27 cellular contexts compared by ENCODE assay signal in genomic region chr15:53414167-53414566, GRCh38.
"Had no signal": no experiment of that assay in that cellular context is flagged by ENCODE, and none has a peak within 500 bp of the region (broad histone marks: within the 10 kb centered on the region; RNA-seq: fewer than 3 reads in every experiment).

No MANE protein-coding gene starts in this region.

- H3K4me1 Mint-ChIP-seq: activated CD4-positive, alpha-beta T cell treated with anti-CD3 and anti-CD28 coated beads, Interleukin-2, amount 10 ng/mL, durations not matched to agents 24 days and 14 days; activated naive CD4-positive, alpha-beta T cell treated with anti-CD3 and anti-CD28 coated beads, Interleukin-2, amount 50 U/mL, for 24 hours; activated naive CD8-positive, alpha-beta T cell treated with anti-CD3 and anti-CD28 coated beads, Interleukin-2, amount 10 ng/mL, durations not matched to agents 7 days and 5 days; activated T-helper 17 cell treated with anti-CD3 and anti-CD28 coated beads, Interleukin-2, amount 50 U/mL, for 72 hours had no signal

- H3K4me3 Mint-ChIP-seq: activated CD4-positive, alpha-beta T cell treated with anti-CD3 and anti-CD28 coated beads, Interleukin-2, amount 10 ng/mL, durations not matched to agents 24 days and 14 days; activated CD8-positive, alpha-beta T cell treated with anti-CD3 and anti-CD28 coated beads for 36 hours; activated naive CD4-positive, alpha-beta T cell treated with anti-CD3 and anti-CD28 coated beads, Interleukin-2, amount 50 U/mL, for 24 hours; activated naive CD8-positive, alpha-beta T cell treated with anti-CD3 and anti-CD28 coated beads, Interleukin-2, amount 10 ng/mL, durations not matched to agents 7 days and 5 days; activated T-cell treated with anti-CD3 and anti-CD28 coated beads, Interleukin-2, amount 50 U/mL, for 72 hours; activated T-helper 17 cell treated with anti-CD3 and anti-CD28 coated beads, Interleukin-2, amount 50 U/mL, for 72 hours had no signal

- H3K4me1 ChIP-seq: SJCRH30 had no signal

- H3K27me3 ChIP-seq: brain microvascular endothelial cell, SJCRH30 had no signal

- H3K9me3 ChIP-seq: SJCRH30 had no signal

- H3K27me3 Mint-ChIP-seq: activated CD4-positive, alpha-beta T cell treated with anti-CD3 and anti-CD28 coated beads, Interleukin-2, amount 10 ng/mL, durations not matched to agents 24 days and 14 days; activated naive CD8-positive, alpha-beta T cell treated with anti-CD3 and anti-CD28 coated beads, Interleukin-2, amount 10 ng/mL, durations not matched to agents 7 days and 5 days; activated T-helper 17 cell treated with anti-CD3 and anti-CD28 coated beads, Interleukin-2, amount 50 U/mL, for 72 hours had no signal

- H3K4me3 ChIP-seq: SJCRH30, SK-N-MC had no signal

- DNase-seq: activated CD4-positive, alpha-beta T cell treated with anti-CD3 and anti-CD28 coated beads, Interleukin-2, amount 10 ng/mL, durations not matched to agents 24 days and 14 days; activated CD4-positive, alpha-beta T cell treated with anti-CD3 and anti-CD28 coated beads, Interleukin-2, amount 50 U/mL, for 4 hours; activated CD8-positive, alpha-beta T cell treated with anti-CD3 and anti-CD28 coated beads for 36 hours; activated effector memory CD4-positive, alpha-beta T cell treated with anti-CD3 and anti-CD28 coated beads, Interleukin-2, amount 50 U/mL, for 16 hours; activated naive CD4-positive, alpha-beta T cell; activated naive CD8-positive, alpha-beta T cell treated with anti-CD3 and anti-CD28 coated beads, Interleukin-2, amount 10 ng/mL, durations not matched to agents 7 days and 5 days; activated T-cell treated with anti-CD3 and anti-CD28 coated beads, Interleukin-2, amount 50 U/mL, for 1 hour; activated T-cell treated with anti-CD3 and anti-CD28 coated beads, Interleukin-2, amount 50 U/mL, for 72 hours; anterior cingulate cortex; brain microvascular endothelial cell; central memory CD4-positive, alpha-beta T cell; Karpas-422; NCI-H1105; NCI-H1417 treated with DMSO at 0.1 percent for 48 hours; NCI-H187 treated with DMSO at 0.1 percent for 48 hours; NCI-H2081; NCI-H510A; NCI-H526; NCI-H774; SHP77; SJCRH30; T1000; WERI-Rb-1 had no signal

- H3K36me3 ChIP-seq: brain microvascular endothelial cell, SJCRH30, WERI-Rb-1 had no signal

- ATAC-seq: activated CD8-positive, alpha-beta T cell treated with anti-CD3 and anti-CD28 coated beads for 36 hours; activated T-cell treated with anti-CD3 and anti-CD28 coated beads, Interleukin-2, amount 50 U/mL, for 72 hours; activated T-helper 17 cell treated with anti-CD3 and anti-CD28 coated beads, Interleukin-2, amount 50 U/mL, for 72 hours; Panc1 had no signal

- H3K27ac ChIP-seq: brain microvascular endothelial cell, SJCRH30, SK-N-MC, WERI-Rb-1 had no signal

- H3K27ac Mint-ChIP-seq: activated CD4-positive, alpha-beta T cell treated with anti-CD3 and anti-CD28 coated beads, Interleukin-2, amount 10 ng/mL, durations not matched to agents 24 days and 14 days; activated CD8-positive, alpha-beta T cell treated with anti-CD3 and anti-CD28 coated beads for 36 hours; activated naive CD4-positive, alpha-beta T cell treated with anti-CD3 and anti-CD28 coated beads, Interleukin-2, amount 50 U/mL, for 24 hours; activated naive CD8-positive, alpha-beta T cell treated with anti-CD3 and anti-CD28 coated beads, Interleukin-2, amount 10 ng/mL, durations not matched to agents 7 days and 5 days; activated T-cell treated with anti-CD3 and anti-CD28 coated beads, Interleukin-2, amount 50 U/mL, for 72 hours; activated T-helper 17 cell treated with anti-CD3 and anti-CD28 coated beads, Interleukin-2, amount 50 U/mL, for 72 hours had no signal

- H3K36me3 Mint-ChIP-seq: activated naive CD4-positive, alpha-beta T cell treated with anti-CD3 and anti-CD28 coated beads, Interleukin-2, amount 50 U/mL, for 24 hours; activated naive CD8-positive, alpha-beta T cell treated with anti-CD3 and anti-CD28 coated beads, Interleukin-2, amount 10 ng/mL, durations not matched to agents 7 days and 5 days had no signal
